16 cellular contexts compared by ENCODE assay signal in genomic region chr3:153596402-153596801, GRCh38.
DNase-seq lines count a peak whose midpoint lies in the region; ATAC-seq and TF ChIP-seq lines count a peak whose summit lies in the region.
"Had no signal": no experiment of that assay in that cellular context is flagged by ENCODE, and none has a peak within 500 bp of the region (broad histone marks: within the 10 kb centered on the region; RNA-seq: fewer than 3 reads in every experiment).

No MANE protein-coding gene starts in this region.

- ATAC-seq in GM18867 (IDR thresholded peaks at IDR 0.05; ENCODE audit: unreplicated experiment), result peak; percentile 75
- peak; percentile 53 for ATAC-seq in HG03520 (IDR thresholded peaks at IDR 0.05; ENCODE audit: unreplicated experiment)
- peak; percentile 19 for ATAC-seq in stimulated activated naive CD8-positive, alpha-beta T cell treated with anti-CD3 and anti-CD28 coated beads, Interleukin-15, Interleukin-2, amounts not matched to agents 100 U/mL and 50 U/mL, for 24 hours
- ATAC-seq in HG03571 (IDR thresholded peaks at IDR 0.05; ENCODE audit: unreplicated experiment), result no peak
- ATAC-seq: GM12878, HCT116, HepG2 had no signal

- H3K27ac ChIP-seq in C4-2B, result peak overlapping the region; percentile 36; the same call in 1 of the 2 replicates
- H3K27ac ChIP-seq: BLaER1 treated with 17β-estradiol and CSF1 and Interleukin-3, amounts not matched to agents 10 nM and 100 nM; KMS-11 had no signal

- TF ChIP-seq CTCF in C4-2B (conservative IDR thresholded peaks at IDR 0.05), result no peak

- DNase-seq in stimulated activated naive CD8-positive, alpha-beta T cell treated with anti-CD3 and anti-CD28 coated beads, Interleukin-15, Interleukin-2, amounts not matched to agents 100 U/mL and 50 U/mL, for 24 hours, result no peak
- DNase-seq in NAMALWA (ENCODE audit: low spot score) (no peak), NCI-H446 (lab: John Stamatoyannopoulos, UW) (no peak)
- DNase-seq: ACHN; Calu3; CD4-positive, alpha-beta T cell; DMS 273 treated with DMSO at 0.1 percent for 48 hours had no signal
